Comparison of ENCODE assay signal across 16 cellular contexts in genomic region chr2:108423502-108424251, GRCh38. TPM values are rescaled to one million over a fixed set of nuclear protein-coding genes. Genes with fewer than 3 reads are reported as not detected.
"Had no signal": no experiment of that assay in that cellular context is flagged by ENCODE, and none has a peak within 500 bp of the region (broad histone marks: within the 10 kb centered on the region; RNA-seq: fewer than 3 reads in every experiment).

No MANE protein-coding gene starts in this region.

- H3K9me3 ChIP-seq: gastrocnemius medialis, heart left ventricle, sigmoid colon had no signal

- H3K36me3 Mint-ChIP-seq: activated CD8-positive, alpha-beta memory T cell treated with anti-CD3 and anti-CD28 coated beads, Interleukin-2, amount 10 ng/mL, durations not matched to agents 7 days and 5 days; natural killer cell treated with Interleukin-12 subunit alpha and Interleukin-12 subunit beta and Interleukin-15 and Interleukin-18, amount 100 ng/mL, for 72 hours had no signal

- DNase-seq: activated CD4-positive, alpha-beta memory T cell treated with anti-CD3 and anti-CD28 coated beads, Interleukin-2, amount 10 ng/mL, durations not matched to agents 7 days and 5 days; activated CD4-positive, alpha-beta T cell treated with anti-CD3 and anti-CD28 coated beads for 36 hours; activated CD8-positive, alpha-beta memory T cell treated with anti-CD3 and anti-CD28 coated beads, Interleukin-2, amount 10 ng/mL, durations not matched to agents 7 days and 5 days; effector CD8-positive, alpha-beta T cell; gastrocnemius medialis; heart left ventricle; mesenchymal stem cell; nucleus accumbens; posterior cingulate gyrus; sigmoid colon; stimulated activated naive B cell treated with anti-CD40 and anti-IgM and Interleukin-4, amounts not matched to agents 10 μg/mL and 1 μg/mL and 100 μg/mL, for 72 hours had no signal

- H3K9me3 Mint-ChIP-seq: activated CD4-positive, alpha-beta memory T cell treated with anti-CD3 and anti-CD28 coated beads, Interleukin-2, amount 10 ng/mL, durations not matched to agents 7 days and 5 days; dendritic cell treated with granulocyte-macrophage colony-stimulating factor and Interleukin-4, amounts not matched to agents 40 ng/mL and 50 ng/mL, for 4 days; natural killer cell treated with Interleukin-12 subunit alpha and Interleukin-12 subunit beta and Interleukin-15 and Interleukin-18, amount 100 ng/mL, for 72 hours; stimulated activated naive B cell treated with anti-CD40 and anti-IgM and Interleukin-4, amounts not matched to agents 10 μg/mL and 1 μg/mL and 100 μg/mL, for 72 hours; T-helper 2 cell treated with Interferon-gamma antibody and Interleukin-4, amounts not matched to agents 5 μg/mL and 100 μg/mL, for 36 hours had no signal

- H3K4me1 ChIP-seq: gastrocnemius medialis, heart left ventricle, sigmoid colon had no signal

- H3K4me1 Mint-ChIP-seq: activated CD4-positive, alpha-beta memory T cell treated with anti-CD3 and anti-CD28 coated beads, Interleukin-2, amount 10 ng/mL, durations not matched to agents 7 days and 5 days; activated CD4-positive, alpha-beta T cell treated with anti-CD3 and anti-CD28 coated beads for 36 hours; activated CD8-positive, alpha-beta memory T cell treated with anti-CD3 and anti-CD28 coated beads, Interleukin-2, amount 10 ng/mL, durations not matched to agents 7 days and 5 days; stimulated activated naive B cell treated with anti-CD40 and anti-IgM and Interleukin-4, amounts not matched to agents 10 μg/mL and 1 μg/mL and 100 μg/mL, for 72 hours had no signal

- H3K4me3 Mint-ChIP-seq: activated CD4-positive, alpha-beta memory T cell treated with anti-CD3 and anti-CD28 coated beads, Interleukin-2, amount 10 ng/mL, durations not matched to agents 7 days and 5 days; activated CD4-positive, alpha-beta T cell treated with anti-CD3 and anti-CD28 coated beads for 36 hours; activated CD8-positive, alpha-beta memory T cell treated with anti-CD3 and anti-CD28 coated beads, Interleukin-2, amount 10 ng/mL, durations not matched to agents 7 days and 5 days; activated naive CD8-positive, alpha-beta T cell; dendritic cell treated with granulocyte-macrophage colony-stimulating factor and Interleukin-4, amounts not matched to agents 40 ng/mL and 50 ng/mL, for 4 days; natural killer cell treated with Interleukin-12 subunit alpha and Interleukin-12 subunit beta and Interleukin-15 and Interleukin-18, amount 100 ng/mL, for 72 hours; stimulated activated naive B cell treated with anti-CD40 and anti-IgM and Interleukin-4, amounts not matched to agents 10 μg/mL and 1 μg/mL and 100 μg/mL, for 72 hours; T-helper 2 cell treated with Interferon-gamma antibody and Interleukin-4, amounts not matched to agents 5 μg/mL and 100 μg/mL, for 36 hours had no signal

- H3K36me3 ChIP-seq: gastrocnemius medialis, heart left ventricle, sigmoid colon had no signal

- H3K27ac ChIP-seq: gastrocnemius medialis, heart left ventricle, sigmoid colon had no signal

- ATAC-seq: activated CD4-positive, alpha-beta T cell treated with anti-CD3 and anti-CD28 coated beads for 36 hours; activated CD8-positive, alpha-beta memory T cell treated with anti-CD3 and anti-CD28 coated beads, Interleukin-2, amount 10 ng/mL, durations not matched to agents 7 days and 5 days; esophagus mucosa; gastrocnemius medialis; heart left ventricle; natural killer cell treated with Interleukin-12 subunit alpha and Interleukin-12 subunit beta and Interleukin-15 and Interleukin-18, amount 100 ng/mL, for 72 hours; stimulated activated naive B cell treated with anti-CD40 and anti-IgM and Interleukin-4, amounts not matched to agents 10 μg/mL and 1 μg/mL and 100 μg/mL, for 72 hours had no signal

- H3K4me3 ChIP-seq: gastrocnemius medialis, heart left ventricle, sigmoid colon had no signal

- H3K27me3 ChIP-seq: gastrocnemius medialis had no signal

- H3K27ac Mint-ChIP-seq: activated CD4-positive, alpha-beta memory T cell treated with anti-CD3 and anti-CD28 coated beads, Interleukin-2, amount 10 ng/mL, durations not matched to agents 7 days and 5 days; activated CD4-positive, alpha-beta T cell treated with anti-CD3 and anti-CD28 coated beads for 36 hours; activated CD8-positive, alpha-beta memory T cell treated with anti-CD3 and anti-CD28 coated beads, Interleukin-2, amount 10 ng/mL, durations not matched to agents 7 days and 5 days; activated naive CD8-positive, alpha-beta T cell; dendritic cell treated with granulocyte-macrophage colony-stimulating factor and Interleukin-4, amounts not matched to agents 40 ng/mL and 50 ng/mL, for 4 days; natural killer cell treated with Interleukin-12 subunit alpha and Interleukin-12 subunit beta and Interleukin-15 and Interleukin-18, amount 100 ng/mL, for 72 hours; stimulated activated naive B cell treated with anti-CD40 and anti-IgM and Interleukin-4, amounts not matched to agents 10 μg/mL and 1 μg/mL and 100 μg/mL, for 72 hours; T-helper 2 cell treated with Interferon-gamma antibody and Interleukin-4, amounts not matched to agents 5 μg/mL and 100 μg/mL, for 36 hours had no signal

RNA-seq across cellular contexts. Expression of gene SULT1C4, which starts 45.9 kb away (rescaled TPM):
- total RNA-seq: activated CD4-positive, alpha-beta memory T cell treated with anti-CD3 and anti-CD28 coated beads, Interleukin-2, amount 10 ng/mL, durations not matched to agents 7 days and 5 days; activated CD4-positive, alpha-beta T cell treated with anti-CD3 and anti-CD28 coated beads for 36 hours; activated CD8-positive, alpha-beta memory T cell treated with anti-CD3 and anti-CD28 coated beads, Interleukin-2, amount 10 ng/mL, durations not matched to agents 7 days and 5 days; natural killer cell treated with Interleukin-12 subunit alpha and Interleukin-12 subunit beta and Interleukin-15 and Interleukin-18, amount 100 ng/mL, for 72 hours had no signal
